Comparison of ENCODE assay signal across 10 cellular contexts in the genomic region with DNA sequence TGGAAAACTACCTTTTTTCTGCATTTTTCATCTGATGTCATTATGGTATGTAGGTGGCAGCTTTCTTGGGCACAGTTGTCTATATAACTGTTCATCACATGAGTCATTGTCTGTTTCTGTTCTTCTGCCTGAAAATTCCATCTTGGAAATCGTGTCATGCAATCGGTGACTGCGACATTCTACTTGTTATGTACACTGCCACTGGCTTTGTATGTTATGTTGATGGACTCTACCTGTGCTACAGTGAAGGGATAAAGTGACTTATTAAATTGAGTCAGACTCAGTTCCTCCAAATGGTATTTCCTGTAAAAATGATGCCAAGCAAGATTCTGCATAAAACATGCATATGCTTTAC. TPM values are rescaled to one million over a fixed set of nuclear protein-coding genes. Genes with fewer than 3 reads are reported as not detected.
DNase-seq lines count a peak whose midpoint lies in the region; ATAC-seq and TF ChIP-seq lines count a peak whose summit lies in the region.
"Had no signal": no experiment of that assay in that cellular context is flagged by ENCODE, and none has a peak within 500 bp of the region (broad histone marks: within the 10 kb centered on the region; RNA-seq: fewer than 3 reads in every experiment).

No MANE protein-coding gene starts in this region.

- no peaks in the 10 kb centered on the region for H3K27me3 Mint-ChIP-seq in activated CD4-positive, alpha-beta T cell treated with anti-CD3 and anti-CD28 coated beads, Interleukin-2, amount 10 ng/mL, durations not matched to agents 24 days and 14 days

- H3K27me3 ChIP-seq in layer of hippocampus (ENCODE audit: control insufficient read depth, insufficient read depth, low read length) (no peaks in the 10 kb centered on the region), thoracic aorta (replicated peaks; ENCODE audit: insufficient read depth) (no peaks in the 10 kb centered on the region)

- H3K27ac ChIP-seq in VCaP = peak overlapping the region; percentile 90
- H3K27ac ChIP-seq in layer of hippocampus (ENCODE audit: low read depth, low read length) = peak overlapping the region; percentile 40
- H3K27ac ChIP-seq in thoracic aorta = peak overlapping the region in 1 of 2 donors; percentile 22

- intact Hi-C loops in activated CD4-positive, alpha-beta T cell treated with anti-CD3 and anti-CD28 coated beads, Interleukin-2, amount 10 ng/mL, durations not matched to agents 24 days and 14 days (cut with micrococcal nuclease) = no loop called here

- no peaks in the 10 kb centered on the region for H3K36me3 ChIP-seq in thoracic aorta

- H3K36me3 Mint-ChIP-seq in activated CD4-positive, alpha-beta T cell treated with anti-CD3 and anti-CD28 coated beads, Interleukin-2, amount 10 ng/mL, durations not matched to agents 24 days and 14 days (ENCODE audit: low read depth) = peaks cover 45% of the 10 kb centered on the region

- no peak for TF ChIP-seq CTCF in VCaP (conservative IDR thresholded peaks at IDR 0.05)
- TF ChIP-seq CTCF in thoracic aorta (IDR thresholded peaks at IDR 0.05) = no peak

- peaks cover 27 to 35% of the 10 kb centered on the region in 2 donors for H3K4me1 ChIP-seq in thoracic aorta (ENCODE audit: control insufficient read depth in 1 of 2, low read depth in 2 of 2)

- DNase-seq in activated CD4-positive, alpha-beta T cell treated with anti-CD3 and anti-CD28 coated beads, Interleukin-2, amount 10 ng/mL, durations not matched to agents 24 days and 14 days = peak; percentile 59
- DNase-seq in activated CD4-positive, alpha-beta T cell treated with anti-CD3 and anti-CD28 coated beads, Interleukin-2, amount 50 U/mL, for 48 hours = no peak
- DNase-seq in thoracic aorta (ENCODE audit: low spot score) (no peak), hepatic stellate cell (ENCODE audit: low spot score) (no peak), NCI-H226 (no peak), ACHN (no peak)
- DNase-seq: islet precursor cell, NCI-H510A treated with DMSO at 0.1 percent for 48 hours had no signal

- H3K4me1 Mint-ChIP-seq in activated CD4-positive, alpha-beta T cell treated with anti-CD3 and anti-CD28 coated beads, Interleukin-2, amount 10 ng/mL, durations not matched to agents 24 days and 14 days = peaks cover 75% of the 10 kb centered on the region

- H3K4me3 ChIP-seq in thoracic aorta = peak overlapping the region; percentile 25

- no peaks in the 10 kb centered on the region for H3K9me3 ChIP-seq in thoracic aorta

- peak overlapping the region; percentile 77 for H3K4me3 Mint-ChIP-seq in activated CD4-positive, alpha-beta T cell treated with anti-CD3 and anti-CD28 coated beads, Interleukin-2, amount 10 ng/mL, durations not matched to agents 24 days and 14 days

- in situ Hi-C loops in ACHN (cut with HindIII; ENCODE audit: low pct_ligation_motif_present, low pct_unique_long_range_greater_than_20kb, low sequenced_read_pairs) = no loop called here

- ATAC-seq in thoracic aorta (ENCODE audit: insufficient number of reproducible peaks, low FRiP score, low read depth) = no peak

- H3K27ac Mint-ChIP-seq in activated CD4-positive, alpha-beta T cell treated with anti-CD3 and anti-CD28 coated beads, Interleukin-2, amount 10 ng/mL, durations not matched to agents 24 days and 14 days = peak overlapping the region; percentile 99

- no peaks in the 10 kb centered on the region for H3K9me3 Mint-ChIP-seq in activated CD4-positive, alpha-beta T cell treated with anti-CD3 and anti-CD28 coated beads, Interleukin-2, amount 10 ng/mL, durations not matched to agents 24 days and 14 days

RNA-seq across cellular contexts. Expression of a gene that starts 8.6 kb away (rescaled TPM):
- total RNA-seq in activated CD4-positive, alpha-beta T cell treated with anti-CD3 and anti-CD28 coated beads, Interleukin-2, amount 10 ng/mL, durations not matched to agents 24 days and 14 days = 156 and 157 TPM in 2 replicates
- total RNA-seq in thoracic aorta = 10 to 100 TPM; 42.3 to 75.3 TPM
